ENCODE assay signal across 1 cellular context in the genomic region with DNA sequence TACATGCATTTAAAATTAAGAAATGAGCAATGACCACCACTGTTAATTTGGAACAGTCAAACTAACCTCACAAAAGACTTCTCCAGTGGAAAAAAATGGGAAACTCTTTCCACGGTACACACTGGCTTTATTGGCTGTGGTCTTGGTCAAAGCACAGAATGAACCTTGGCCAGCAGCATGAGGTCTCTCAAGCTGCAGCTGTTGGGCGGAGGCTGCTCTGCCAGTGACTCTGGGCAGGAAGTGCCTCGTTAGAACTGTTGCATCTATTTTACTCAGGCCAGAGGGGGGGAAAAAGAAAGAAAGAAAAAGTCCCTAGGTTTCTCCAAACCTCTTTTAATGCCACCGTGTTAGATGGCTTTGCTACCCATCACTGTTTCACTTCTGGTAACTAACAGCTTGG.
TF ChIP-seq lines count a peak whose summit lies in the region.

No MANE protein-coding gene starts in this region.

TF ChIP-seq in SK-N-SH, 30 proteins besides CTCF, POLR2A, EP300 and RAD21 (continued from another document):
- TF ChIP-seq, protein P1, sequence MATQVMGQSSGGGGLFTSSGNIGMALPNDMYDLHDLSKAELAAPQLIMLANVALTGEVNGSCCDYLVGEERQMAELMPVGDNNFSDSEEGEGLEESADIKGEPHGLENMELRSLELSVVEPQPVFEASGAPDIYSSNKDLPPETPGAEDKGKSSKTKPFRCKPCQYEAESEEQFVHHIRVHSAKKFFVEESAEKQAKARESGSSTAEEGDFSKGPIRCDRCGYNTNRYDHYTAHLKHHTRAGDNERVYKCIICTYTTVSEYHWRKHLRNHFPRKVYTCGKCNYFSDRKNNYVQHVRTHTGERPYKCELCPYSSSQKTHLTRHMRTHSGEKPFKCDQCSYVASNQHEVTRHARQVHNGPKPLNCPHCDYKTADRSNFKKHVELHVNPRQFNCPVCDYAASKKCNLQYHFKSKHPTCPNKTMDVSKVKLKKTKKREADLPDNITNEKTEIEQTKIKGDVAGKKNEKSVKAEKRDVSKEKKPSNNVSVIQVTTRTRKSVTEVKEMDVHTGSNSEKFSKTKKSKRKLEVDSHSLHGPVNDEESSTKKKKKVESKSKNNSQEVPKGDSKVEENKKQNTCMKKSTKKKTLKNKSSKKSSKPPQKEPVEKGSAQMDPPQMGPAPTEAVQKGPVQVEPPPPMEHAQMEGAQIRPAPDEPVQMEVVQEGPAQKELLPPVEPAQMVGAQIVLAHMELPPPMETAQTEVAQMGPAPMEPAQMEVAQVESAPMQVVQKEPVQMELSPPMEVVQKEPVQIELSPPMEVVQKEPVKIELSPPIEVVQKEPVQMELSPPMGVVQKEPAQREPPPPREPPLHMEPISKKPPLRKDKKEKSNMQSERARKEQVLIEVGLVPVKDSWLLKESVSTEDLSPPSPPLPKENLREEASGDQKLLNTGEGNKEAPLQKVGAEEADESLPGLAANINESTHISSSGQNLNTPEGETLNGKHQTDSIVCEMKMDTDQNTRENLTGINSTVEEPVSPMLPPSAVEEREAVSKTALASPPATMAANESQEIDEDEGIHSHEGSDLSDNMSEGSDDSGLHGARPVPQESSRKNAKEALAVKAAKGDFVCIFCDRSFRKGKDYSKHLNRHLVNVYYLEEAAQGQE (IDR thresholded peaks at IDR 0.05; ENCODE audit: low read depth, low read length), result no peak
- TF ChIP-seq GABPA (IDR thresholded peaks at IDR 0.05; ENCODE audit: low read depth) (no peak), RCOR1 (IDR thresholded peaks at IDR 0.05; ENCODE audit: low read length) (no peak), MXI1 (IDR thresholded peaks at IDR 0.05; ENCODE audit: low read depth, low read length) (no peak), ELF1 (IDR thresholded peaks at IDR 0.05) (no peak), SMC3 (IDR thresholded peaks at IDR 0.05; ENCODE audit: low read depth, low read length) (no peak), SIN3A (IDR thresholded peaks at IDR 0.05; ENCODE audit: borderline replicate concordance, low read depth, low read length) (no peak), TAF1 (IDR thresholded peaks at IDR 0.05; ENCODE audit: borderline replicate concordance, low read depth, low read length) (no peak), RXRA (IDR thresholded peaks at IDR 0.05; ENCODE audit: borderline replicate concordance, low read depth) (no peak), NFIC (IDR thresholded peaks at IDR 0.05; ENCODE audit: borderline replicate concordance) (no peak)
- TF ChIP-seq, protein P2, sequence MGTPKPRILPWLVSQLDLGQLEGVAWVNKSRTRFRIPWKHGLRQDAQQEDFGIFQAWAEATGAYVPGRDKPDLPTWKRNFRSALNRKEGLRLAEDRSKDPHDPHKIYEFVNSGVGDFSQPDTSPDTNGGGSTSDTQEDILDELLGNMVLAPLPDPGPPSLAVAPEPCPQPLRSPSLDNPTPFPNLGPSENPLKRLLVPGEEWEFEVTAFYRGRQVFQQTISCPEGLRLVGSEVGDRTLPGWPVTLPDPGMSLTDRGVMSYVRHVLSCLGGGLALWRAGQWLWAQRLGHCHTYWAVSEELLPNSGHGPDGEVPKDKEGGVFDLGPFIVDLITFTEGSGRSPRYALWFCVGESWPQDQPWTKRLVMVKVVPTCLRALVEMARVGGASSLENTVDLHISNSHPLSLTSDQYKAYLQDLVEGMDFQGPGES (IDR thresholded peaks at IDR 0.05; ENCODE audit: low read depth, low read length), result no peak
